Comparison of ENCODE assay signal across 9 cellular contexts in genomic region chr2:191318729-191319078, GRCh38.
A peak's percentile ranks its signal among the peaks of the same experiment; 100 is the strongest.
DNase-seq lines count a peak whose midpoint lies in the region; ATAC-seq, FAIRE-seq and TF ChIP-seq lines count a peak whose summit lies in the region.
"Had no signal": no experiment of that assay in that cellular context is flagged by ENCODE, and none has a peak within 500 bp of the region (broad histone marks: within the 10 kb centered on the region; RNA-seq: fewer than 3 reads in every experiment).

No MANE protein-coding gene starts in this region.

- TF ChIP-seq CTCF in HFF-Myc (IDR thresholded peaks at IDR 0.05; ENCODE audit: low read depth, low read length, missing control alignments) (no peak), left ventricle myocardium inferior (IDR thresholded peaks at IDR 0.05; ENCODE audit: borderline replicate concordance) (no peak)

- peaks cover 14% of the 10 kb centered on the region for H3K4me1 Mint-ChIP-seq in T-helper 17 cell
- peaks cover 15% of the 10 kb centered on the region for H3K4me1 Mint-ChIP-seq in T-helper 2 cell treated with Interferon-gamma antibody and Interleukin-4, amounts not matched to agents 5 μg/mL and 100 μg/mL, for 36 hours (ENCODE audit: low read depth)

- H3K27me3 Mint-ChIP-seq in T-helper 17 cell, result peaks cover 30% of the 10 kb centered on the region
- peaks cover 3% of the 10 kb centered on the region for H3K27me3 Mint-ChIP-seq in T-helper 2 cell treated with Interferon-gamma antibody and Interleukin-4, amounts not matched to agents 5 μg/mL and 100 μg/mL, for 36 hours (ENCODE audit: low read depth)

- intact Hi-C loops in left ventricle myocardium inferior (cut with micrococcal nuclease), result no loop called here

- no peak overlapping the region for H3K4me3 ChIP-seq in HFF-Myc (replicated peaks; ENCODE audit: low read depth, low read length)
- no peak overlapping the region for H3K4me3 ChIP-seq in left ventricle myocardium inferior
- H3K4me3 ChIP-seq in small intestine (ENCODE audit: low read depth in 1 of 2, low read length in 2 of 2), result no peak overlapping the region

- H3K36me3 ChIP-seq in left ventricle myocardium inferior (no peaks in the 10 kb centered on the region), small intestine (ENCODE audit: control insufficient read depth in 2 of 2, insufficient read depth in 2 of 2, low read length in 2 of 2) (no peaks in the 10 kb centered on the region)

- H3K27ac Mint-ChIP-seq in T-helper 17 cell, result no peak overlapping the region
- H3K27ac Mint-ChIP-seq in T-helper 2 cell treated with Interferon-gamma antibody and Interleukin-4, amounts not matched to agents 5 μg/mL and 100 μg/mL, for 36 hours, result no peak overlapping the region
- H3K27ac Mint-ChIP-seq: activated T-helper 17 cell treated with anti-CD3 and anti-CD28 coated beads, Interleukin-2, amount 50 U/mL, for 72 hours had no signal

- FAIRE-seq in small intestine (lab: Jason Lieb, UNC), result no peak

- H3K4me3 Mint-ChIP-seq in T-helper 17 cell, result no peak overlapping the region
- H3K4me3 Mint-ChIP-seq in T-helper 2 cell treated with Interferon-gamma antibody and Interleukin-4, amounts not matched to agents 5 μg/mL and 100 μg/mL, for 36 hours, result no peak overlapping the region
- H3K4me3 Mint-ChIP-seq: activated T-helper 17 cell treated with anti-CD3 and anti-CD28 coated beads, Interleukin-2, amount 50 U/mL, for 72 hours had no signal

- H3K9me3 ChIP-seq in left ventricle myocardium inferior (replicated peaks) (peaks cover 3% of the 10 kb centered on the region), small intestine (ENCODE audit: control insufficient read depth, low read depth) (no peaks in the 10 kb centered on the region), T-helper 17 cell (ENCODE audit: control insufficient read depth, low read length, poor library complexity, severe bottlenecking) (no peaks in the 10 kb centered on the region)

- no peaks in the 10 kb centered on the region for H3K27me3 ChIP-seq in left ventricle myocardium inferior (ENCODE audit: low read depth)
- H3K27me3 ChIP-seq in small intestine (ENCODE audit: control insufficient read depth in 2 of 2, insufficient read depth in 2 of 2, low read length in 2 of 2), result no peaks in the 10 kb centered on the region

- H3K9me3 Mint-ChIP-seq in T-helper 2 cell treated with Interferon-gamma antibody and Interleukin-4, amounts not matched to agents 5 μg/mL and 100 μg/mL, for 36 hours, result no peaks in the 10 kb centered on the region
- H3K9me3 Mint-ChIP-seq: activated T-helper 17 cell treated with anti-CD3 and anti-CD28 coated beads, Interleukin-2, amount 50 U/mL, for 72 hours had no signal

- peak; percentile 94 for ATAC-seq in SK-N-SH treated with all-trans-retinoic acid at 6 μM for 48 hours
- no peak for ATAC-seq in T-helper 17 cell
- ATAC-seq: activated T-helper 17 cell treated with anti-CD3 and anti-CD28 coated beads, Interleukin-2, amount 50 U/mL, for 72 hours had no signal

- peak overlapping the region; percentile 56 for H3K27ac ChIP-seq in left ventricle myocardium inferior (replicated peaks)
- peak overlapping the region in 1 of 2 donors; percentile 90 for H3K27ac ChIP-seq in small intestine (ENCODE audit: low read depth in 1 of 2, low read length in 1 of 2)

- peak; percentile 63 for DNase-seq in HFF-Myc (ENCODE audit: extremely low read depth, low read depth)
- DNase-seq in left ventricle myocardium inferior, result no peak
- DNase-seq in small intestine, result peak; percentile 94
- DNase-seq in OCI-M2 (lab: John Stamatoyannopoulos, UW; ENCODE audit: unreplicated experiment), result no peak
- no peak for DNase-seq in T-helper 17 cell
- DNase-seq in T-helper 2 cell treated with Interferon-gamma antibody and Interleukin-4, amounts not matched to agents 5 μg/mL and 100 μg/mL, for 36 hours (ENCODE audit: low spot score), result no peak
- no peak for DNase-seq in stimulated activated naive CD4-positive, alpha-beta T cell treated with Interleukin-2 at 50 U/mL for 16 hours (lab: John Stamatoyannopoulos, UW)

- H3K4me1 ChIP-seq in left ventricle myocardium inferior, result peaks cover 62% of the 10 kb centered on the region
- H3K4me1 ChIP-seq in small intestine (ENCODE audit: control insufficient read depth in 2 of 2, insufficient read depth in 1 of 2, low read depth in 1 of 2, low read length in 1 of 2), result peaks cover 4 to 21% of the 10 kb centered on the region in 2 donors

- no peaks in the 10 kb centered on the region for H3K36me3 Mint-ChIP-seq in T-helper 17 cell (ENCODE audit: low read depth)
- H3K36me3 Mint-ChIP-seq in T-helper 2 cell treated with Interferon-gamma antibody and Interleukin-4, amounts not matched to agents 5 μg/mL and 100 μg/mL, for 36 hours (ENCODE audit: low read depth), result no peaks in the 10 kb centered on the region

TF ChIP-seq in SK-N-SH treated with all-trans-retinoic acid at 6 μM for 48 hours, 23 proteins besides CTCF, POLR2A, EP300 and RAD21:
- TF ChIP-seq ZNF8 (CRISPR knock-in tag; IDR thresholded peaks at IDR 0.05) (no peak), TSHZ2 (CRISPR knock-in tag; IDR thresholded peaks at IDR 0.05) (no peak), POU6F1 (CRISPR knock-in tag; IDR thresholded peaks at IDR 0.05; ENCODE audit: borderline replicate concordance, low read depth) (no peak), BACH2 (CRISPR knock-in tag; IDR thresholded peaks at IDR 0.05; ENCODE audit: borderline replicate concordance) (no peak), SNAI2 (CRISPR knock-in tag; IDR thresholded peaks at IDR 0.05) (no peak), ZFP30 (CRISPR knock-in tag; IDR thresholded peaks at IDR 0.05) (no peak), ARNTL (CRISPR knock-in tag; IDR thresholded peaks at IDR 0.05; ENCODE audit: borderline replicate concordance, low read depth) (no peak), CSDC2 (CRISPR knock-in tag; IDR thresholded peaks at IDR 0.05) (no peak), ZNF70 (CRISPR knock-in tag; IDR thresholded peaks at IDR 0.05) (no peak), TCF4 (CRISPR knock-in tag; IDR thresholded peaks at IDR 0.05; ENCODE audit: borderline replicate concordance) (no peak), ESRRG (CRISPR knock-in tag; IDR thresholded peaks at IDR 0.05) (no peak), OSR1 (CRISPR knock-in tag; IDR thresholded peaks at IDR 0.05) (no peak)
TF ChIP-seq in SK-N-SH treated with all-trans-retinoic acid at 6 μM for 48 hours: peak in this region for 0.

Comparison
In these comparisons a context has a peak if more than half of its experiments do, and no peak if none do; other contexts are left out.
1. DNase-seq: peak in HFF-Myc (single experiment) and small intestine (single experiment); none in left ventricle myocardium inferior (single experiment), OCI-M2 (single experiment), T-helper 17 cell (0 of 3), T-helper 2 cell treated with Interferon-gamma antibody and Interleukin-4, amounts not matched to agents 5 μg/mL and 100 μg/mL, for 36 hours (single experiment) and stimulated activated naive CD4-positive, alpha-beta T cell treated with Interleukin-2 at 50 U/mL for 16 hours (single experiment).